1 cellular context compared by ENCODE assay signal in the genomic region with DNA sequence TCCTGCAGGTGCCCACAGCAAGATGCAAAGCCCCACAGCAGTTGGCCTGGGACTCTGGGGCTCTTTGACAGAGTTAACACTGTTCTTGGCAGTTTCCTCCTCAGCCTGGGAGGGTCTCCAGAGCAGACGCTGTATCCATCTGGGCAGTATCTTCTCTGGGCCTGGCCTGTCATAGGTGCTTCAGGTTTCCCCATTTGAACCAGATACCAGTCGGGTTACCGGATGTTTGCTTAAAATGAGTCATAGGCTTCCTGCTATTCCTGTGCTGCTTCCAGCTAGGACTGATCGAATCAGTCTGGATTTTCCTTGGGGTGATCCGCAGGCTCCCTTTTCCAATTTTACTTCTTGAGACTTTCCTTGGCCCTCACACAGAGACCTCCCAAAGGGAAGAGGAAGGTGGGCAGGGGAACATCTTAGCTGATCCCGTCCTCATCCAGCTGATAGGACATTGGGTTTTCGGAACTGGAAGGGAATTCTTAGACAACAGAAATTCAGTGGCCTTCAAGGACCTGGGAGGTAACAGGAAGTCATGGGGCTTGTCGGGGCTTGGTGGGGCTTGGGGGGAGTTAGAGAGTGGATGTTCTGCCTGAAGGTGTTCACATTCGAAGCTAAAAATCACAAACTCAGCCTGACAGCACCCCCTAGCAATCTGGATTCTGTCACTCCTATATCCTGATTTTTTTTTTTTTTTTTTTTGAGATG.
A peak's percentile ranks its signal among the peaks of the same experiment; 100 is the strongest.
TF ChIP-seq lines count a peak whose summit lies in the region.

No MANE protein-coding gene starts in this region.

TF ChIP-seq in HepG2, 621 proteins besides CTCF, POLR2A, EP300 and RAD21 (continued from another document and continues in another):
- TF ChIP-seq, protein P1, sequence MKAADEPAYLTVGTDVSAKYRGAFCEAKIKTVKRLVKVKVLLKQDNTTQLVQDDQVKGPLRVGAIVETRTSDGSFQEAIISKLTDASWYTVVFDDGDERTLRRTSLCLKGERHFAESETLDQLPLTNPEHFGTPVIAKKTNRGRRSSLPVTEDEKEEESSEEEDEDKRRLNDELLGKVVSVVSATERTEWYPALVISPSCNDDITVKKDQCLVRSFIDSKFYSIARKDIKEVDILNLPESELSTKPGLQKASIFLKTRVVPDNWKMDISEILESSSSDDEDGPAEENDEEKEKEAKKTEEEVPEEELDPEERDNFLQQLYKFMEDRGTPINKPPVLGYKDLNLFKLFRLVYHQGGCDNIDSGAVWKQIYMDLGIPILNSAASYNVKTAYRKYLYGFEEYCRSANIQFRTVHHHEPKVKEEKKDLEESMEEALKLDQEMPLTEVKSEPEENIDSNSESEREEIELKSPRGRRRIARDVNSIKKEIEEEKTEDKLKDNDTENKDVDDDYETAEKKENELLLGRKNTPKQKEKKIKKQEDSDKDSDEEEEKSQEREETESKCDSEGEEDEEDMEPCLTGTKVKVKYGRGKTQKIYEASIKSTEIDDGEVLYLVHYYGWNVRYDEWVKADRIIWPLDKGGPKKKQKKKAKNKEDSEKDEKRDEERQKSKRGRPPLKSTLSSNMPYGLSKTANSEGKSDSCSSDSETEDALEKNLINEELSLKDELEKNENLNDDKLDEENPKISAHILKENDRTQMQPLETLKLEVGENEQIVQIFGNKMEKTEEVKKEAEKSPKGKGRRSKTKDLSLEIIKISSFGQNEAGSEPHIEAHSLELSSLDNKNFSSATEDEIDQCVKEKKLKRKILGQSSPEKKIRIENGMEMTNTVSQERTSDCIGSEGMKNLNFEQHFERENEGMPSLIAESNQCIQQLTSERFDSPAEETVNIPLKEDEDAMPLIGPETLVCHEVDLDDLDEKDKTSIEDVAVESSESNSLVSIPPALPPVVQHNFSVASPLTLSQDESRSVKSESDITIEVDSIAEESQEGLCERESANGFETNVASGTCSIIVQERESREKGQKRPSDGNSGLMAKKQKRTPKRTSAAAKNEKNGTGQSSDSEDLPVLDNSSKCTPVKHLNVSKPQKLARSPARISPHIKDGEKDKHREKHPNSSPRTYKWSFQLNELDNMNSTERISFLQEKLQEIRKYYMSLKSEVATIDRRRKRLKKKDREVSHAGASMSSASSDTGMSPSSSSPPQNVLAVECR (CRISPR knock-in tag; IDR thresholded peaks at IDR 0.05; ENCODE audit: borderline replicate concordance): peak; percentile 44; the same call in 1 of the 2 replicates
- no peak for TF ChIP-seq NONO (IDR thresholded peaks at IDR 0.05)
- TF ChIP-seq NONO (CRISPR knock-in tag; conservative IDR thresholded peaks at IDR 0.05): peak; percentile 40; the same call in 1 of the 2 replicates
- no peak for TF ChIP-seq ESRRA (CRISPR knock-in tag; IDR thresholded peaks at IDR 0.05; ENCODE audit: low read depth)
- TF ChIP-seq, protein P2, sequence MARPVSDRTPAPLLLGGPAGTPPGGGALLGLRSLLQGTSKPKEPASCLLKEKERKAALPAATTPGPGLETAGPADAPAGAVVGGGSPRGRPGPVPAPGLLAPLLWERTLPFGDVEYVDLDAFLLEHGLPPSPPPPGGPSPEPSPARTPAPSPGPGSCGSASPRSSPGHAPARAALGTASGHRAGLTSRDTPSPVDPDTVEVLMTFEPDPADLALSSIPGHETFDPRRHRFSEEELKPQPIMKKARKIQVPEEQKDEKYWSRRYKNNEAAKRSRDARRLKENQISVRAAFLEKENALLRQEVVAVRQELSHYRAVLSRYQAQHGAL (CRISPR knock-in tag; IDR thresholded peaks at IDR 0.05; ENCODE audit: not compliant biosample characterization): no peak
- no peak for TF ChIP-seq ZNF3 (CRISPR knock-in tag; IDR thresholded peaks at IDR 0.05)
- peak; percentile 90 for TF ChIP-seq SAP130 (CRISPR knock-in tag; IDR thresholded peaks at IDR 0.05; ENCODE audit: low read depth)
- TF ChIP-seq, protein P3, sequence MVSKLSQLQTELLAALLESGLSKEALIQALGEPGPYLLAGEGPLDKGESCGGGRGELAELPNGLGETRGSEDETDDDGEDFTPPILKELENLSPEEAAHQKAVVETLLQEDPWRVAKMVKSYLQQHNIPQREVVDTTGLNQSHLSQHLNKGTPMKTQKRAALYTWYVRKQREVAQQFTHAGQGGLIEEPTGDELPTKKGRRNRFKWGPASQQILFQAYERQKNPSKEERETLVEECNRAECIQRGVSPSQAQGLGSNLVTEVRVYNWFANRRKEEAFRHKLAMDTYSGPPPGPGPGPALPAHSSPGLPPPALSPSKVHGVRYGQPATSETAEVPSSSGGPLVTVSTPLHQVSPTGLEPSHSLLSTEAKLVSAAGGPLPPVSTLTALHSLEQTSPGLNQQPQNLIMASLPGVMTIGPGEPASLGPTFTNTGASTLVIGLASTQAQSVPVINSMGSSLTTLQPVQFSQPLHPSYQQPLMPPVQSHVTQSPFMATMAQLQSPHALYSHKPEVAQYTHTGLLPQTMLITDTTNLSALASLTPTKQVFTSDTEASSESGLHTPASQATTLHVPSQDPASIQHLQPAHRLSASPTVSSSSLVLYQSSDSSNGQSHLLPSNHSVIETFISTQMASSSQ (IDR thresholded peaks at IDR 0.05; ENCODE audit: low read depth): no peak
- TF ChIP-seq, protein P3 (CRISPR knock-in tag; IDR thresholded peaks at IDR 0.05; ENCODE audit: borderline replicate concordance): no peak
- TF ChIP-seq ZNF326 (CRISPR knock-in tag; IDR thresholded peaks at IDR 0.05; ENCODE audit: borderline replicate concordance): no peak
- TF ChIP-seq CREB1 (IDR thresholded peaks at IDR 0.05): 0 out of 2 replicates have a peak, but pooled peaks have one; percentile 34
- peak; percentile 56; the same call in 1 of the 2 replicates for TF ChIP-seq CREB1 (CRISPR knock-in tag; IDR thresholded peaks at IDR 0.05)
- 0 out of 2 replicates have a peak, but pooled peaks have one; percentile 52 for TF ChIP-seq GTF2F1 (IDR thresholded peaks at IDR 0.05; ENCODE audit: low read length)
- TF ChIP-seq, protein P4, sequence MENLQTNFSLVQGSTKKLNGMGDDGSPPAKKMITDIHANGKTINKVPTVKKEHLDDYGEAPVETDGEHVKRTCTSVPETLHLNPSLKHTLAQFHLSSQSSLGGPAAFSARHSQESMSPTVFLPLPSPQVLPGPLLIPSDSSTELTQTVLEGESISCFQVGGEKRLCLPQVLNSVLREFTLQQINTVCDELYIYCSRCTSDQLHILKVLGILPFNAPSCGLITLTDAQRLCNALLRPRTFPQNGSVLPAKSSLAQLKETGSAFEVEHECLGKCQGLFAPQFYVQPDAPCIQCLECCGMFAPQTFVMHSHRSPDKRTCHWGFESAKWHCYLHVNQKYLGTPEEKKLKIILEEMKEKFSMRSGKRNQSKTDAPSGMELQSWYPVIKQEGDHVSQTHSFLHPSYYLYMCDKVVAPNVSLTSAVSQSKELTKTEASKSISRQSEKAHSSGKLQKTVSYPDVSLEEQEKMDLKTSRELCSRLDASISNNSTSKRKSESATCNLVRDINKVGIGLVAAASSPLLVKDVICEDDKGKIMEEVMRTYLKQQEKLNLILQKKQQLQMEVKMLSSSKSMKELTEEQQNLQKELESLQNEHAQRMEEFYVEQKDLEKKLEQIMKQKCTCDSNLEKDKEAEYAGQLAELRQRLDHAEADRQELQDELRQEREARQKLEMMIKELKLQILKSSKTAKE (CRISPR knock-in tag; IDR thresholded peaks at IDR 0.05; ENCODE audit: borderline replicate concordance): peak; percentile 49; the same call in 1 of the 2 replicates
- no peak for TF ChIP-seq NFKBIZ (CRISPR knock-in tag; IDR thresholded peaks at IDR 0.05)
- no peak for TF ChIP-seq SPEN (CRISPR knock-in tag; IDR thresholded peaks at IDR 0.05; ENCODE audit: low read depth)
- no peak for TF ChIP-seq ZNF777 (CRISPR knock-in tag; IDR thresholded peaks at IDR 0.05)
- peak; percentile 32; the same call in 1 of the 2 replicates for TF ChIP-seq MYC (CRISPR knock-in tag; IDR thresholded peaks at IDR 0.05; ENCODE audit: borderline replicate concordance)
- TF ChIP-seq YEATS2 (CRISPR knock-in tag; IDR thresholded peaks at IDR 0.05; ENCODE audit: borderline replicate concordance): no peak
- TF ChIP-seq, protein P5, sequence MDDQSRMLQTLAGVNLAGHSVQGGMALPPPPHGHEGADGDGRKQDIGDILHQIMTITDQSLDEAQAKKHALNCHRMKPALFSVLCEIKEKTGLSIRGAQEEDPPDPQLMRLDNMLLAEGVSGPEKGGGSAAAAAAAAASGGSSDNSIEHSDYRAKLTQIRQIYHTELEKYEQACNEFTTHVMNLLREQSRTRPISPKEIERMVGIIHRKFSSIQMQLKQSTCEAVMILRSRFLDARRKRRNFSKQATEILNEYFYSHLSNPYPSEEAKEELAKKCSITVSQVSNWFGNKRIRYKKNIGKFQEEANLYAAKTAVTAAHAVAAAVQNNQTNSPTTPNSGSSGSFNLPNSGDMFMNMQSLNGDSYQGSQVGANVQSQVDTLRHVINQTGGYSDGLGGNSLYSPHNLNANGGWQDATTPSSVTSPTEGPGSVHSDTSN (CRISPR knock-in tag; IDR thresholded peaks at IDR 0.05; ENCODE audit: borderline replicate concordance): no peak
- no peak for TF ChIP-seq ZNF570 (CRISPR knock-in tag; IDR thresholded peaks at IDR 0.05; ENCODE audit: borderline replicate concordance)
- no peak for TF ChIP-seq HOXA7 (CRISPR knock-in tag; IDR thresholded peaks at IDR 0.05)
- TF ChIP-seq, protein P6, sequence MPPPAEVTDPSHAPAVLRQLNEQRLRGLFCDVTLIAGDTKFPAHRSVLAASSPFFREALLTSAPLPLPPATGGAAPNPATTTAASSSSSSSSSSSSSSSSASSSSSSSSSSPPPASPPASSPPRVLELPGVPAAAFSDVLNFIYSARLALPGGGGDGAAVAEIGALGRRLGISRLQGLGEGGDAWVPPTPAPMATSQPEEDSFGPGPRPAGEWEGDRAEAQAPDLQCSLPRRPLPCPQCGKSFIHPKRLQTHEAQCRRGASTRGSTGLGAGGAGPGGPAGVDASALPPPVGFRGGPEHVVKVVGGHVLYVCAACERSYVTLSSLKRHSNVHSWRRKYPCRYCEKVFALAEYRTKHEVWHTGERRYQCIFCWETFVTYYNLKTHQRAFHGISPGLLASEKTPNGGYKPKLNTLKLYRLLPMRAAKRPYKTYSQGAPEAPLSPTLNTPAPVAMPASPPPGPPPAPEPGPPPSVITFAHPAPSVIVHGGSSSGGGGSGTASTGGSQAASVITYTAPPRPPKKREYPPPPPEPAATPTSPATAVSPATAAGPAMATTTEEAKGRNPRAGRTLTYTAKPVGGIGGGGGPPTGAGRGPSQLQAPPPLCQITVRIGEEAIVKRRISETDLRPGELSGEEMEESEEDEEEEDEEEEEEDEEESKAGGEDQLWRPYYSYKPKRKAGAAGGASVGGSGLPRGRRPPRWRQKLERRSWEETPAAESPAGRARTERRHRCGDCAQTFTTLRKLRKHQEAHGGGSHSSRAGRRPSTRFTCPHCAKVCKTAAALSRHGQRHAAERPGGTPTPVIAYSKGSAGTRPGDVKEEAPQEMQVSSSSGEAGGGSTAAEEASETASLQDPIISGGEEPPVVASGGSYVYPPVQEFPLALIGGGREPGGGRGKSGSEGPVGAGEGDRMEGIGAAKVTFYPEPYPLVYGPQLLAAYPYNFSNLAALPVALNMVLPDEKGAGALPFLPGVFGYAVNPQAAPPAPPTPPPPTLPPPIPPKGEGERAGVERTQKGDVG (CRISPR knock-in tag; IDR thresholded peaks at IDR 0.05; ENCODE audit: borderline replicate concordance): no peak
- TF ChIP-seq, protein P7, sequence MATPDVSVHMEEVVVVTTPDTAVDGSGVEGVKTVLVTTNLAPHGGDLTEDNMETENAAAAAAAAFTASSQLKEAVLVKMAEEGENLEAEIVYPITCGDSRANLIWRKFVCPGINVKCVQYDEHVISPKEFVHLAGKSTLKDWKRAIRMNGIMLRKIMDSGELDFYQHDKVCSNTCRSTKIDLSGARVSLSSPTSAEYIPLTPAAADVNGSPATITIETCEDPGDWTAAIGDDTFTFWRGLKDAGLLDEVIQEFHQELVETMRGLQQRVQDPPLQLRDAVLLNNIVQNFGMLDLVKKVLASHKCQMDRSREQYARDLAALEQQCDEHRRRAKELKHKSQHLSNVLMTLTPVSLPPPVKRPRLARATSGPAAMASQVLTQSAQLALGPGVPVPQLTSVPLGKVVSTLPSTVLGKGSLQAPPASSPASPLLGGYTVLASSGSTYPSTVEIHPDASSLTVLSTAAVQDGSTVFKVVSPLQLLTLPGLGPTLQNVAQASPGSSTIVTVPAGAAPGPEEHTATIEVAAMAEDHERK (CRISPR knock-in tag; IDR thresholded peaks at IDR 0.05; ENCODE audit: low read depth): 0 out of 2 replicates have a peak, but pooled peaks have one; percentile 23
- no peak for TF ChIP-seq STAG1 (CRISPR knock-in tag; IDR thresholded peaks at IDR 0.05)
- TF ChIP-seq SRSF9 (IDR thresholded peaks at IDR 0.05; ENCODE audit: borderline replicate concordance, insufficient read depth, low read depth, low read length, poor library complexity, severe bottlenecking): no peak
- TF ChIP-seq ZNF766 (CRISPR knock-in tag; IDR thresholded peaks at IDR 0.05; ENCODE audit: borderline replicate concordance): no peak
- TF ChIP-seq, protein P8, sequence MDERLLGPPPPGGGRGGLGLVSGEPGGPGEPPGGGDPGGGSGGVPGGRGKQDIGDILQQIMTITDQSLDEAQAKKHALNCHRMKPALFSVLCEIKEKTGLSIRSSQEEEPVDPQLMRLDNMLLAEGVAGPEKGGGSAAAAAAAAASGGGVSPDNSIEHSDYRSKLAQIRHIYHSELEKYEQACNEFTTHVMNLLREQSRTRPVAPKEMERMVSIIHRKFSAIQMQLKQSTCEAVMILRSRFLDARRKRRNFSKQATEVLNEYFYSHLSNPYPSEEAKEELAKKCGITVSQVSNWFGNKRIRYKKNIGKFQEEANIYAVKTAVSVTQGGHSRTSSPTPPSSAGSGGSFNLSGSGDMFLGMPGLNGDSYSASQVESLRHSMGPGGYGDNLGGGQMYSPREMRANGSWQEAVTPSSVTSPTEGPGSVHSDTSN (CRISPR knock-in tag; IDR thresholded peaks at IDR 0.05): peak; percentile 27; the same call in 1 of the 2 replicates
- TF ChIP-seq, protein P9, sequence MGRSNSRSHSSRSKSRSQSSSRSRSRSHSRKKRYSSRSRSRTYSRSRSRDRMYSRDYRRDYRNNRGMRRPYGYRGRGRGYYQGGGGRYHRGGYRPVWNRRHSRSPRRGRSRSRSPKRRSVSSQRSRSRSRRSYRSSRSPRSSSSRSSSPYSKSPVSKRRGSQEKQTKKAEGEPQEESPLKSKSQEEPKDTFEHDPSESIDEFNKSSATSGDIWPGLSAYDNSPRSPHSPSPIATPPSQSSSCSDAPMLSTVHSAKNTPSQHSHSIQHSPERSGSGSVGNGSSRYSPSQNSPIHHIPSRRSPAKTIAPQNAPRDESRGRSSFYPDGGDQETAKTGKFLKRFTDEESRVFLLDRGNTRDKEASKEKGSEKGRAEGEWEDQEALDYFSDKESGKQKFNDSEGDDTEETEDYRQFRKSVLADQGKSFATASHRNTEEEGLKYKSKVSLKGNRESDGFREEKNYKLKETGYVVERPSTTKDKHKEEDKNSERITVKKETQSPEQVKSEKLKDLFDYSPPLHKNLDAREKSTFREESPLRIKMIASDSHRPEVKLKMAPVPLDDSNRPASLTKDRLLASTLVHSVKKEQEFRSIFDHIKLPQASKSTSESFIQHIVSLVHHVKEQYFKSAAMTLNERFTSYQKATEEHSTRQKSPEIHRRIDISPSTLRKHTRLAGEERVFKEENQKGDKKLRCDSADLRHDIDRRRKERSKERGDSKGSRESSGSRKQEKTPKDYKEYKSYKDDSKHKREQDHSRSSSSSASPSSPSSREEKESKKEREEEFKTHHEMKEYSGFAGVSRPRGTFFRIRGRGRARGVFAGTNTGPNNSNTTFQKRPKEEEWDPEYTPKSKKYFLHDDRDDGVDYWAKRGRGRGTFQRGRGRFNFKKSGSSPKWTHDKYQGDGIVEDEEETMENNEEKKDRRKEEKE (IDR thresholded peaks at IDR 0.05): no peak
